Comparison of ENCODE assay signal across 20 cellular contexts in the genomic region with DNA sequence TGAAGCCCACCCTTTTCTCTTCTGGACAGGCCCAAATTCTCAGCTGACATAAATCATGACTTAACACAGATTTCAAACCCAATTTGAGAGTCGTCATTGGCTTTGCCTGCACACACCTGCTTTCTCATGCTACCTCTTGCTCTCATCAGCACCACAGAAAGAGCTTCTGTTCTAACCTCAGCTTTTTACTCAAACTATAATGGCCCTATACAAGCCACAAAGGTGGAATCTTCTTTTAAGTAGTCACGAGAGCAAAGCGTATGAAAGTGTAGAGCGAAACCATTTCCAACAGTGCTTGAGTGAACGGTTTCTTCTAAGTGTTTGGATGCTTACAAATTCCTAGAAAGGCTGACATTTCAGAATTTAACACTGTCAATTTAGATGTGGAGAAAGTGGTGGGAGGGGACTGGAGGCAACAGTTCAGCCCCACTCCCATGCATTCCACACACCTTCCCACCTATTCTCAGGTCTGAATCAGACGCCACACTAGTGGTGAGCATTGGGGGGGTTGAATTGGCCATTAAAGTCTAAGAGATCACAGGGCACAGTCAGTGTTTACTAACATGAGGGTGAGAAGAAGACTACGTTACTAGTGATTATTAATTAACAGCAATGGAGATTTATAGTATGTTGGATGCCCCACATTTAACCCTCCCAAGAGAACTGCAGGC.
A peak's percentile ranks its signal among the peaks of the same experiment; 100 is the strongest.
DNase-seq lines count a peak whose midpoint lies in the region; FAIRE-seq and TF ChIP-seq lines count a peak whose summit lies in the region.
"Had no signal": no experiment of that assay in that cellular context is flagged by ENCODE, and none has a peak within 500 bp of the region (broad histone marks: within the 10 kb centered on the region; RNA-seq: fewer than 3 reads in every experiment).

No MANE protein-coding gene starts in this region.

- H3K27me3 Mint-ChIP-seq in HFFc6 (ENCODE audit: insufficient read depth) = peaks cover 2% of the 10 kb centered on the region
- H3K27me3 Mint-ChIP-seq: CD4-positive, CD25-positive, alpha-beta regulatory T cell had no signal

- intact Hi-C loops in kidney (cut with DNase I) = no loop called here

- TF ChIP-seq CTCF in kidney (IDR thresholded peaks at IDR 0.05; ENCODE audit: borderline replicate concordance, extremely low read depth, insufficient read depth) (no peak), HFFc6 (IDR thresholded peaks at IDR 0.05) (no peak)

- no peak for FAIRE-seq in kidney (lab: Jason Lieb, UNC)
- FAIRE-seq: endometrium had no signal

- H3K9me3 ChIP-seq in kidney (ENCODE audit: control insufficient read depth in 1 of 2, low read length in 2 of 2) = no peaks in the 10 kb centered on the region
- H3K9me3 ChIP-seq: mucosa of descending colon, SJCRH30 had no signal

- H3K4me3 Mint-ChIP-seq in HFFc6 = no peak overlapping the region

- H3K9me3 Mint-ChIP-seq in HFFc6 = peaks cover 2% of the 10 kb centered on the region; the same call in 1 of the 2 replicates

- H3K36me3 Mint-ChIP-seq in HFFc6 (ENCODE audit: low read depth) = no peaks in the 10 kb centered on the region

- peak; percentile 32 for DNase-seq in activated T-cell treated with anti-CD3 and anti-CD28 coated beads for 24 hours (ENCODE audit: low read depth)
- DNase-seq in activated T-cell treated with anti-CD3 and anti-CD28 coated beads for 4 hours = no peak
- peak; percentile 52 for DNase-seq in activated CD8-positive, alpha-beta memory T cell treated with anti-CD3 and anti-CD28 coated beads, Interleukin-2, amount 50 U/mL, for 48 hours
- no peak for DNase-seq in kidney
- DNase-seq in stimulated activated CD8-positive, alpha-beta memory T cell treated with anti-CD3 and anti-CD28 coated beads, Interleukin-4, amount 100 ng/mL, for 48 hours = peak; percentile 49
- no peak for DNase-seq in HFFc6
- no peak for DNase-seq in AG20443 (ENCODE audit: low spot score)
- no peak for DNase-seq in DMS 273 treated with DMSO at 0.1 percent for 48 hours (lab: John Stamatoyannopoulos, UW)
- DNase-seq: cerebellar nuclear complex, DND-41, mucosa of descending colon, MV-4-11, NCI-H2029 treated with DMSO at 0.1 percent for 48 hours, NCI-H524, OCI-M1, SJCRH30, substantia nigra, T-helper 9 cell had no signal

- H3K27ac Mint-ChIP-seq in HFFc6 = no peak overlapping the region

- peak overlapping the region; percentile 44 to 59 for H3K27ac ChIP-seq in kidney (ENCODE audit: low read depth in 2 of 2, low read length in 2 of 2)
- H3K27ac ChIP-seq: SJCRH30 had no signal

- no peaks in the 10 kb centered on the region for H3K4me1 Mint-ChIP-seq in HFFc6 (ENCODE audit: low read depth)

- H3K9ac ChIP-seq in kidney (ENCODE audit: low read length in 2 of 2) = no peak overlapping the region

- peaks cover 7 to 8% of the 10 kb centered on the region in 2 donors for H3K4me1 ChIP-seq in kidney (ENCODE audit: control insufficient read depth in 1 of 2, insufficient read depth in 1 of 2, low read depth in 1 of 2, low read length in 2 of 2)
- H3K4me1 ChIP-seq: SJCRH30 had no signal

- H3K4me3 ChIP-seq in kidney (ENCODE audit: low read length in 2 of 2) = peak overlapping the region in 1 of 2 donors; percentile 26
- H3K4me3 ChIP-seq: mucosa of descending colon, SJCRH30 had no signal

- H3K36me3 ChIP-seq in kidney (ENCODE audit: control insufficient read depth in 1 of 2, insufficient read depth in 2 of 2, low read length in 2 of 2) = no peaks in the 10 kb centered on the region
- H3K36me3 ChIP-seq: SJCRH30 had no signal

Comparison
In these comparisons a context has a peak if more than half of its experiments do, and no peak if none do; other contexts are left out.
1. DNase-seq: peak in activated T-cell treated with anti-CD3 and anti-CD28 coated beads for 24 hours (single experiment), activated CD8-positive, alpha-beta memory T cell treated with anti-CD3 and anti-CD28 coated beads, Interleukin-2, amount 50 U/mL, for 48 hours (single experiment) and stimulated activated CD8-positive, alpha-beta memory T cell treated with anti-CD3 and anti-CD28 coated beads, Interleukin-4, amount 100 ng/mL, for 48 hours (single experiment); none in activated T-cell treated with anti-CD3 and anti-CD28 coated beads for 4 hours (single experiment), kidney (single experiment), HFFc6 (single experiment), AG20443 (single experiment) and DMS 273 treated with DMSO at 0.1 percent for 48 hours (single experiment).